In genomic region chr19:55476100-55476775, GRCh38 we compare ENCODE assay signal across 1 cellular context.
TF ChIP-seq lines count a peak whose summit lies in the region.

Gene ZNF628 (plus strand): TSS chr19:55476617. CDS start chr19:55479911, 3,294 bp downstream.

TF ChIP-seq in HepG2, 621 proteins besides CTCF, POLR2A, EP300 and RAD21 (continued from another document and continues in another):
- TF ChIP-seq ARID5B (CRISPR knock-in tag; IDR thresholded peaks at IDR 0.05) (no peak), NCOA2 (CRISPR knock-in tag; IDR thresholded peaks at IDR 0.05) (peak; percentile 7; the same call in 1 of the 2 replicates), PCBP2 (optimal IDR thresholded peaks at IDR 0.05; ENCODE audit: low read depth, low read length, poor library complexity, severe bottlenecking) (no peak), GFI1 (CRISPR knock-in tag; IDR thresholded peaks at IDR 0.05; ENCODE audit: borderline replicate concordance) (peak; percentile 53; the same call in 1 of the 2 replicates), SRSF1 (optimal IDR thresholded peaks at IDR 0.05; ENCODE audit: low read depth, low read length) (peak; percentile 63), CREM (IDR thresholded peaks at IDR 0.05) (peak; percentile 96), CREM (CRISPR knock-in tag; IDR thresholded peaks at IDR 0.05) (peak; percentile 74), ZNF550 (CRISPR knock-in tag; IDR thresholded peaks at IDR 0.05; ENCODE audit: borderline replicate concordance) (peak; percentile 91; the same call in 1 of the 2 replicates), E2F2 (CRISPR knock-in tag; IDR thresholded peaks at IDR 0.05; ENCODE audit: borderline replicate concordance) (peak; percentile 86; the same call in 1 of the 2 replicates), KAT7 (CRISPR knock-in tag; IDR thresholded peaks at IDR 0.05; ENCODE audit: borderline replicate concordance) (peak; percentile 16; the same call in 1 of the 2 replicates), ZNF773 (CRISPR knock-in tag; IDR thresholded peaks at IDR 0.05; ENCODE audit: borderline replicate concordance) (peak; percentile 90; the same call in 1 of the 2 replicates), BRCA1 (CRISPR knock-in tag; IDR thresholded peaks at IDR 0.05) (no peak), ZNF274 (CRISPR knock-in tag; IDR thresholded peaks at IDR 0.05) (peak; percentile 93), ZNF710 (CRISPR knock-in tag; IDR thresholded peaks at IDR 0.05; ENCODE audit: borderline replicate concordance) (peak; percentile 41; the same call in 1 of the 2 replicates), NFYC (CRISPR knock-in tag; IDR thresholded peaks at IDR 0.05) (peak; percentile 96), RORA (CRISPR knock-in tag; IDR thresholded peaks at IDR 0.05) (no peak), SNAPC2 (CRISPR knock-in tag; IDR thresholded peaks at IDR 0.05) (no peak; the same call in 1 of the 2 replicates), SP1 (IDR thresholded peaks at IDR 0.05) (no peak), SP1 (CRISPR knock-in tag; IDR thresholded peaks at IDR 0.05) (peak; percentile 94), TAF1 (CRISPR knock-in tag; IDR thresholded peaks at IDR 0.05) (peak; percentile 72), SKIL (CRISPR knock-in tag; IDR thresholded peaks at IDR 0.05; ENCODE audit: borderline replicate concordance) (no peak), DMTF1 (CRISPR knock-in tag; IDR thresholded peaks at IDR 0.05) (no peak), ZNF282 (IDR thresholded peaks at IDR 0.05; ENCODE audit: partially characterized antibody) (no peak), SP140L (CRISPR knock-in tag; IDR thresholded peaks at IDR 0.05; ENCODE audit: borderline replicate concordance) (no peak), DBP (CRISPR knock-in tag; IDR thresholded peaks at IDR 0.05; ENCODE audit: not compliant biosample characterization) (no peak), FOXP1 (IDR thresholded peaks at IDR 0.05) (no peak), FOXP1 (CRISPR knock-in tag; IDR thresholded peaks at IDR 0.05) (no peak; the same call in 1 of the 2 replicates), SETDB1 (CRISPR knock-in tag; IDR thresholded peaks at IDR 0.05; ENCODE audit: borderline replicate concordance) (no peak), ZBTB49 (CRISPR knock-in tag; IDR thresholded peaks at IDR 0.05; ENCODE audit: borderline replicate concordance) (no peak), IKZF1 (IDR thresholded peaks at IDR 0.05) (no peak), ZNF691 (CRISPR knock-in tag; IDR thresholded peaks at IDR 0.05; ENCODE audit: borderline replicate concordance, low read depth) (no peak), GABPB1 (CRISPR knock-in tag; IDR thresholded peaks at IDR 0.05) (peak; percentile 95), ZNF431 (CRISPR knock-in tag; IDR thresholded peaks at IDR 0.05; ENCODE audit: borderline replicate concordance, low read depth) (no peak), ZNF343 (CRISPR knock-in tag; IDR thresholded peaks at IDR 0.05) (peak; percentile 85; the same call in 1 of the 2 replicates), TFE3 (CRISPR knock-in tag; IDR thresholded peaks at IDR 0.05) (peak; percentile 74), ZNF788 (CRISPR knock-in tag; IDR thresholded peaks at IDR 0.05; ENCODE audit: borderline replicate concordance) (peak; percentile 48; the same call in 1 of the 2 replicates), NCOR1 (IDR thresholded peaks at IDR 0.05; ENCODE audit: borderline replicate concordance, low read length) (no peak), MAX (IDR thresholded peaks at IDR 0.05) (peak; percentile 100), ZNF501 (CRISPR knock-in tag; IDR thresholded peaks at IDR 0.05) (peak; percentile 83), ZC3H4 (CRISPR knock-in tag; IDR thresholded peaks at IDR 0.05; ENCODE audit: borderline replicate concordance) (peak; percentile 32; the same call in 1 of the 2 replicates), GATAD1 (CRISPR knock-in tag; IDR thresholded peaks at IDR 0.05) (peak; percentile 81), ZBTB39 (CRISPR knock-in tag; IDR thresholded peaks at IDR 0.05) (peak; percentile 85; the same call in 1 of the 2 replicates)
